Comparison of ENCODE assay signal across 1 cellular context in genomic region chr6:42050011-42050896, GRCh38.
TF ChIP-seq lines count a peak whose summit lies in the region.

TSS of gene TAF8 (plus strand) at chr6:42050524. CDS start at chr6:42050542, 18 bp downstream.

TF ChIP-seq in HepG2, 621 proteins besides CTCF, POLR2A, EP300 and RAD21 (continued from another document and continues in another):
- TF ChIP-seq ZNF891 (CRISPR knock-in tag; IDR thresholded peaks at IDR 0.05) (peak; percentile 99), MLLT10 (CRISPR knock-in tag; IDR thresholded peaks at IDR 0.05) (no peak), MED1 (CRISPR knock-in tag; IDR thresholded peaks at IDR 0.05) (peak; percentile 72; the same call in 1 of the 2 replicates), TFDP1 (CRISPR knock-in tag; IDR thresholded peaks at IDR 0.05; ENCODE audit: borderline replicate concordance) (0 out of 2 replicates have a peak, but pooled peaks have one; percentile 27), TFDP2 (CRISPR knock-in tag; IDR thresholded peaks at IDR 0.05) (no peak; the same call in 1 of the 2 replicates), ZNF280D (CRISPR knock-in tag; IDR thresholded peaks at IDR 0.05) (peak; percentile 96), MEF2D (CRISPR knock-in tag; IDR thresholded peaks at IDR 0.05) (peak; percentile 88), IRF2 (CRISPR knock-in tag; IDR thresholded peaks at IDR 0.05) (peak; percentile 77), ETV6 (CRISPR knock-in tag; conservative IDR thresholded peaks at IDR 0.05) (peak; percentile 91), YY1 (IDR thresholded peaks at IDR 0.05; ENCODE audit: insufficient read depth, insufficient replicate concordance, low read depth, low read length) (peak; percentile 100), CREB1 (IDR thresholded peaks at IDR 0.05) (peak; percentile 72), CREB1 (CRISPR knock-in tag; IDR thresholded peaks at IDR 0.05) (peak; percentile 90), RXRA (CRISPR knock-in tag; IDR thresholded peaks at IDR 0.05) (peak; percentile 78), ZNF333 (CRISPR knock-in tag; IDR thresholded peaks at IDR 0.05; ENCODE audit: borderline replicate concordance) (peak; percentile 14; the same call in 1 of the 2 replicates), ARID2 (CRISPR knock-in tag; IDR thresholded peaks at IDR 0.05; ENCODE audit: borderline replicate concordance) (peak; percentile 97; the same call in 1 of the 2 replicates), TFAP4 (IDR thresholded peaks at IDR 0.05; ENCODE audit: borderline replicate concordance, low read depth) (peak; percentile 95), BORCS8-MEF2B (CRISPR knock-in tag; IDR thresholded peaks at IDR 0.05) (peak; percentile 95), ZNF670 (CRISPR knock-in tag; IDR thresholded peaks at IDR 0.05; ENCODE audit: borderline replicate concordance) (peak; percentile 77; the same call in 1 of the 2 replicates), RFX1 (IDR thresholded peaks at IDR 0.05) (no peak), PLSCR1 (CRISPR knock-in tag; IDR thresholded peaks at IDR 0.05; ENCODE audit: borderline replicate concordance) (no peak), ASH2L (IDR thresholded peaks at IDR 0.05; ENCODE audit: insufficient read length, low read depth, low read length) (peak; percentile 96), NFYB (CRISPR knock-in tag; IDR thresholded peaks at IDR 0.05) (peak; percentile 93), NONO (IDR thresholded peaks at IDR 0.05) (no peak), NONO (CRISPR knock-in tag; conservative IDR thresholded peaks at IDR 0.05) (peak; percentile 71; the same call in 1 of the 2 replicates), ZNF562 (CRISPR knock-in tag; IDR thresholded peaks at IDR 0.05; ENCODE audit: borderline replicate concordance) (no peak), STAG1 (CRISPR knock-in tag; IDR thresholded peaks at IDR 0.05) (no peak), ATAD3A (CRISPR knock-in tag; IDR thresholded peaks at IDR 0.05) (0 out of 2 replicates have a peak, but pooled peaks have one; percentile 62), TRIM22 (IDR thresholded peaks at IDR 0.05) (no peak), HNRNPLL (IDR thresholded peaks at IDR 0.05; ENCODE audit: low read depth, low read length, poor library complexity, severe bottlenecking) (peak; percentile 92), GTF2F1 (IDR thresholded peaks at IDR 0.05; ENCODE audit: low read length) (no peak), ZNF609 (CRISPR knock-in tag; IDR thresholded peaks at IDR 0.05; ENCODE audit: borderline replicate concordance) (peak; percentile 77; the same call in 1 of the 2 replicates), ZNF513 (CRISPR knock-in tag; conservative IDR thresholded peaks at IDR 0.05) (no peak), HDAC2 (CRISPR knock-in tag; IDR thresholded peaks at IDR 0.05) (0 out of 2 replicates have a peak, but pooled peaks have one; percentile 18), ZNF484 (CRISPR knock-in tag; IDR thresholded peaks at IDR 0.05; ENCODE audit: borderline replicate concordance, low read depth) (no peak), ZNF512 (CRISPR knock-in tag; IDR thresholded peaks at IDR 0.05) (0 out of 2 replicates have a peak, but pooled peaks have one; percentile 13), NFE2L1 (CRISPR knock-in tag; IDR thresholded peaks at IDR 0.05; ENCODE audit: borderline replicate concordance) (no peak), ARHGAP35 (CRISPR knock-in tag; IDR thresholded peaks at IDR 0.05; ENCODE audit: borderline replicate concordance) (0 out of 2 replicates have a peak, but pooled peaks have one; percentile 85), AKAP8 (CRISPR knock-in tag; IDR thresholded peaks at IDR 0.05) (0 out of 2 replicates have a peak, but pooled peaks have one; percentile 39), ATF6 (CRISPR knock-in tag; conservative IDR thresholded peaks at IDR 0.05) (0 out of 2 replicates have a peak, but pooled peaks have one; percentile 25), SETDB1 (CRISPR knock-in tag; IDR thresholded peaks at IDR 0.05; ENCODE audit: borderline replicate concordance) (no peak)
